19 cellular contexts compared by ENCODE assay signal in the genomic region with DNA sequence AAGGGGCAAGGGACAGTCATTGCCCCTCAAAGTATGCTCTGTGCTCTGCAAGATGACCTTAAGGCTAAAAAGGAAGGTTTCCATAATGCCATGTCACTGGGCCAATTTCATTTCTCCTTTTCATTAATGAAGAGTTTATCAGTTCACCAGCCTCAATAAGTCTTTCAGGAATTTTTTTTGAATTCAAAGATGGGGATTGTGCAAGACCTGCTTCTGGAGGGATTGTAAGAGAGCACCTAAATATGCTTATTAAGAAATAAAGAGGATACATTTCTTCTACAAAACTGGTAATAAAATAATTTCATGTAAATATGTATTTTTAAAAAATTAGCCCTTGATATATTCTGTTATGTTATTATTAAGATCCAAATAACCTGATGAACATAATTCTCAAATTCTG.
"Had no signal": no experiment of that assay in that cellular context is flagged by ENCODE, and none has a peak within 500 bp of the region (broad histone marks: within the 10 kb centered on the region; RNA-seq: fewer than 3 reads in every experiment).

No MANE protein-coding gene starts in this region.

- H3K4me2 ChIP-seq: KMS-11, SK-N-SH had no signal

- DNase-seq: Kasumi-1, MM.1S, NCI-H1105, NCI-H1417, NCI-H1436 treated with DMSO at 0.1 percent for 48 hours, NCI-H1694, NCI-H187 treated with DMSO at 0.1 percent for 48 hours, NCI-H2029 treated with DMSO at 0.1 percent for 48 hours, NCI-H2171 treated with DMSO at 0.1 percent for 48 hours, NCI-H345, NCI-H446 treated with DMSO at 0.1 percent for 48 hours, NCI-H510A treated with DMSO at 0.1 percent for 48 hours, Right ventricle myocardium superior, RPMI8226, SK-N-SH, SW 1271 had no signal

- H3K27ac ChIP-seq: KMS-11 had no signal

- FAIRE-seq: K562, RCC 7860 had no signal

- H3K9ac ChIP-seq: KMS-11 had no signal

- H3K4me3 ChIP-seq: K562 had no signal

- H3K9me3 ChIP-seq: SK-N-SH had no signal

- ATAC-seq: K562 had no signal
